ENCODE assay signal across 16 cellular contexts in genomic region chr3:57877116-57877515, GRCh38.
"Had no signal": no experiment of that assay in that cellular context is flagged by ENCODE, and none has a peak within 500 bp of the region (broad histone marks: within the 10 kb centered on the region; RNA-seq: fewer than 3 reads in every experiment).

No MANE protein-coding gene starts in this region.

- H3K9me3 Mint-ChIP-seq: activated CD4-positive, alpha-beta memory T cell treated with anti-CD3 and anti-CD28 coated beads, Interleukin-2, amount 10 ng/mL, durations not matched to agents 7 days and 5 days; activated T-cell treated with anti-CD3 and anti-CD28 coated beads, Interleukin-2, amount 50 U/mL, for 72 hours; brain; immature natural killer cell; naive thymus-derived CD4-positive, alpha-beta T cell; T-cell had no signal

- ATAC-seq: activated T-cell treated with anti-CD3 and anti-CD28 coated beads, Interleukin-2, amount 50 U/mL, for 72 hours; naive thymus-derived CD4-positive, alpha-beta T cell; T-cell had no signal

- H3K4me3 ChIP-seq: thyroid gland, vagina had no signal

- H3K27ac ChIP-seq: vagina, VCaP had no signal

- H3K27me3 ChIP-seq: thyroid gland, vagina had no signal

- H3K9me3 ChIP-seq: thyroid gland, vagina had no signal

- DNase-seq: activated CD4-positive, alpha-beta memory T cell treated with anti-CD3 and anti-CD28 coated beads, Interleukin-2, amount 10 ng/mL, durations not matched to agents 7 days and 5 days; activated CD8-positive, alpha-beta memory T cell treated with anti-CD3 and anti-CD28 coated beads, Interleukin-2, amount 50 U/mL, for 4 hours; activated gamma-delta T cell treated with Interleukin-2 at 50 U/mL for 16 hours; activated T-cell treated with anti-CD3 and anti-CD28 coated beads, Interleukin-2, amount 50 U/mL, for 72 hours; immature natural killer cell; left cardiac atrium; naive thymus-derived CD4-positive, alpha-beta T cell; right cardiac atrium; small intestine; T-cell; T1000; thyroid gland had no signal

- H3K4me1 ChIP-seq: thyroid gland, vagina had no signal

- H3K36me3 ChIP-seq: thyroid gland, vagina had no signal

- H3K27ac Mint-ChIP-seq: activated CD4-positive, alpha-beta memory T cell treated with anti-CD3 and anti-CD28 coated beads, Interleukin-2, amount 10 ng/mL, durations not matched to agents 7 days and 5 days; activated T-cell treated with anti-CD3 and anti-CD28 coated beads, Interleukin-2, amount 50 U/mL, for 72 hours; immature natural killer cell; progenitor cell of endocrine pancreas; T-cell had no signal
